In the genomic region with DNA sequence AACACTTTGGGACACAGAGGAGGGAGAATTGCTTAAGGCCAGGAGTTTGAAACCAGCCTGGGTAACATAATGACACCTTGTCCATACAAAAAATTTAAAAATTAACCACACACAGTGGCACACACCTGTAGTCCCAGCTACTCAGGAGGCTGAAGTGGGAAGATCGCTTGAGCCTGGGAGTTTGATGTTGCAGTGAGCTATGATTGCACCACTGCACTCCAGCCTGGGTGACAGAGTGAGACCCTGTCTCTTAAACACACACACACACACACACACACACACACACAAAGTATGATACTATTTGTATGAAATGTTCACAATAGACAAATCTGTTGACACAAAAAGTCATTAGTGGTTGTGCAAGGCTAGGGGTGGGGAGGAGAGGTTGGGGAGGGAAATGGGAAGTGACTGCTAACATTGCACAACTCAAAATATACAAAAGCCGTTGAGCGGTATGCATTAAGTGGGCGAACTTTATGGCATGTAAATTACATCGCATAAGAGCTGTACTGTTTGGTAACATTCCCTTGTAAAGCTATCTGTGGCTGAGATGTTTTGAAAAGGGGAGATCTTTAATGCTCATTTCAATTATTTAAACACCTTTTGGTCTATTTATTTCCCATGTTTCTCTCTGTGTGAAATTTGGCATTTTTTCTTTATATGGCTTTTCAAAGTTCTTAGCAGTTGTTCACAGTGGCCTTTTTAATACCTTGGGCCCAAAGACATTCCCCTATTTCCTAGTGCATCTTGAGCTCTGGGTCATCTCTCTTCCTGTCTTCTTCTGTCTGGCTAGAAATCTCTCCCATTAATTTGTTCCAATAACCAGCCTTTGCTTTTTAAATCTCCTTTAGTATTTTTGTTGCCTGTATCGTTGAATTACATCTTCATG, we compare ENCODE assay signal across 14 cellular contexts. TPM values are rescaled to one million over a fixed set of nuclear protein-coding genes. Genes with fewer than 3 reads are reported as not detected.
DNase-seq lines count a peak whose midpoint lies in the region; ATAC-seq and TF ChIP-seq lines count a peak whose summit lies in the region.
"Had no signal": no experiment of that assay in that cellular context is flagged by ENCODE, and none has a peak within 500 bp of the region (broad histone marks: within the 10 kb centered on the region; RNA-seq: fewer than 3 reads in every experiment).

No MANE protein-coding gene starts in this region.

- 50% methylated on average over 6 of the region's 6 CpGs for WGBS in hepatocyte (ENCODE audit: low lambda C conversion rate, missing lambda C conversion rate)
- 28 to 37% methylated on average over 5 to 6 of the region's 6 CpGs for WGBS in upper lobe of left lung, 2 donors

- H3K79me2 ChIP-seq in hepatocyte, result no peaks in the 10 kb centered on the region

- peaks cover 10% of the 10 kb centered on the region for H3K27me3 Mint-ChIP-seq in activated T-helper 2 cell treated with anti-CD3 and anti-CD28 coated beads, Interferon-gamma antibody, Interleukin-2, Interleukin-4, amounts not matched to agents 10 μg/mL and 5 μg/mL and 100 μg/mL, durations not matched to agents 14 hours and 24 hours and 36 hours (ENCODE audit: low read depth)

- no peaks in the 10 kb centered on the region for H4K20me1 ChIP-seq in hepatocyte (ENCODE audit: insufficient read depth, poor library complexity, severe bottlenecking)

- H3K27me3 ChIP-seq in hepatocyte, result no peaks in the 10 kb centered on the region
- no peaks in the 10 kb centered on the region for H3K27me3 ChIP-seq in upper lobe of left lung

- no peaks in the 10 kb centered on the region for H3K9me2 ChIP-seq in hepatocyte (replicated peaks; ENCODE audit: insufficient read depth)

- no peak for TF ChIP-seq EP300 in upper lobe of left lung (IDR thresholded peaks at IDR 0.05)

- ATAC-seq in upper lobe of left lung (ENCODE audit: low FRiP score in 2 of 2), result peak; percentile 77 to 84
- ATAC-seq: A549; activated naive CD8-positive, alpha-beta T cell treated with anti-CD3 and anti-CD28 coated beads, Interleukin-2, amount 50 U/mL, for 24 hours had no signal

- H3K36me3 ChIP-seq in hepatocyte (replicated peaks; ENCODE audit: insufficient read depth, low read depth) (no peaks in the 10 kb centered on the region), upper lobe of left lung (no peaks in the 10 kb centered on the region)
- H3K36me3 ChIP-seq: HAP-1, thoracic aorta had no signal

- H3K4me1 ChIP-seq in hepatocyte (ENCODE audit: insufficient read depth), result peaks cover 5% of the 10 kb centered on the region
- H3K4me1 ChIP-seq in upper lobe of left lung, result peaks cover 0 to 12% (median 3%) of the 10 kb centered on the region in 4 donors
- H3K4me1 ChIP-seq: A549 had no signal

- H3K4me3 Mint-ChIP-seq in activated T-helper 2 cell treated with anti-CD3 and anti-CD28 coated beads, Interferon-gamma antibody, Interleukin-2, Interleukin-4, amounts not matched to agents 10 μg/mL and 5 μg/mL and 100 μg/mL, durations not matched to agents 14 hours and 24 hours and 36 hours (ENCODE audit: low read depth), result no peak overlapping the region
- H3K4me3 Mint-ChIP-seq: activated naive CD8-positive, alpha-beta T cell treated with anti-CD3 and anti-CD28 coated beads, Interleukin-2, amount 50 U/mL, for 24 hours; T-helper 1 cell treated with Interleukin-12 subunit alpha and Interleukin-12 subunit beta and Interleukin-4 antibody, amounts not matched to agents 30 μg/mL and 1 μg/mL, for 36 hours had no signal

- TF ChIP-seq POLR2A in upper lobe of left lung (IDR thresholded peaks at IDR 0.05), result no peak

- H3K9me3 ChIP-seq in hepatocyte (ENCODE audit: low read depth), result no peaks in the 10 kb centered on the region
- no peaks in the 10 kb centered on the region for H3K9me3 ChIP-seq in upper lobe of left lung
- H3K9me3 ChIP-seq: A549, HAP-1, thoracic aorta had no signal

- H2AFZ ChIP-seq in hepatocyte, result no peak overlapping the region

- peak overlapping the region; percentile 36 for H3K4me2 ChIP-seq in hepatocyte
- H3K4me2 ChIP-seq: A549 had no signal

- H3K27ac Mint-ChIP-seq in activated T-helper 2 cell treated with anti-CD3 and anti-CD28 coated beads, Interferon-gamma antibody, Interleukin-2, Interleukin-4, amounts not matched to agents 10 μg/mL and 5 μg/mL and 100 μg/mL, durations not matched to agents 14 hours and 24 hours and 36 hours, result no peak overlapping the region
- H3K27ac Mint-ChIP-seq: activated naive CD8-positive, alpha-beta T cell treated with anti-CD3 and anti-CD28 coated beads, Interleukin-2, amount 50 U/mL, for 24 hours; T-helper 1 cell treated with Interleukin-12 subunit alpha and Interleukin-12 subunit beta and Interleukin-4 antibody, amounts not matched to agents 30 μg/mL and 1 μg/mL, for 36 hours had no signal

- no peak for TF ChIP-seq CTCF in hepatocyte (IDR thresholded peaks at IDR 0.05; ENCODE audit: poor library complexity)
- TF ChIP-seq CTCF in upper lobe of left lung (IDR thresholded peaks at IDR 0.05), result no peak

- no peak overlapping the region for H3K27ac ChIP-seq in hepatocyte
- H3K27ac ChIP-seq in upper lobe of left lung, result peak overlapping the region in 3 of 4 donors; percentile 48 to 74 (median 57)
- H3K27ac ChIP-seq: A549 had no signal

- H3K4me1 Mint-ChIP-seq in activated T-helper 2 cell treated with anti-CD3 and anti-CD28 coated beads, Interferon-gamma antibody, Interleukin-2, Interleukin-4, amounts not matched to agents 10 μg/mL and 5 μg/mL and 100 μg/mL, durations not matched to agents 14 hours and 24 hours and 36 hours (ENCODE audit: low read depth), result no peaks in the 10 kb centered on the region
- H3K4me1 Mint-ChIP-seq: activated naive CD8-positive, alpha-beta T cell treated with anti-CD3 and anti-CD28 coated beads, Interleukin-2, amount 50 U/mL, for 24 hours had no signal

- intact Hi-C loops in activated T-helper 2 cell treated with anti-CD3 and anti-CD28 coated beads, Interferon-gamma antibody, Interleukin-2, Interleukin-4, amounts not matched to agents 10 μg/mL and 5 μg/mL and 100 μg/mL, durations not matched to agents 14 hours and 24 hours and 36 hours (cut with micrococcal nuclease), result no loop called here

- H3K4me3 ChIP-seq in hepatocyte, result no peak overlapping the region
- H3K4me3 ChIP-seq in upper lobe of left lung, result no peak overlapping the region
- H3K4me3 ChIP-seq: A549, HAP-1, thoracic aorta had no signal

- DNase-seq in NCI-H748 (lab: John Stamatoyannopoulos, UW; ENCODE audit: unreplicated experiment), result peak; percentile 32
- DNase-seq in NCI-H748 treated with DMSO at 0.1 percent for 48 hours (lab: John Stamatoyannopoulos, UW), result no peak
- peak; percentile 90 for DNase-seq in SKM-1 (lab: John Stamatoyannopoulos, UW; ENCODE audit: unreplicated experiment)
- peak; percentile 51 for DNase-seq in hepatocyte (ENCODE audit: low spot score)
- DNase-seq in upper lobe of left lung, result peak in 1 of 2 donors; percentile 61
- no peak for DNase-seq in foreskin melanocyte
- no peak for DNase-seq in activated CD4-positive, alpha-beta T cell treated with anti-CD3 and anti-CD28 coated beads, Interleukin-2, amount 50 U/mL, for 4 hours
- no peak for DNase-seq in activated T-helper 2 cell treated with anti-CD3 and anti-CD28 coated beads, Interferon-gamma antibody, Interleukin-2, Interleukin-4, amounts not matched to agents 10 μg/mL and 5 μg/mL and 100 μg/mL, durations not matched to agents 14 hours and 24 hours and 36 hours (ENCODE audit: low spot score)
- DNase-seq: activated naive CD8-positive, alpha-beta T cell treated with anti-CD3 and anti-CD28 coated beads, Interleukin-2, amount 50 U/mL, for 24 hours; NCI-H69 had no signal

- no peaks in the 10 kb centered on the region for H3K36me3 Mint-ChIP-seq in activated T-helper 2 cell treated with anti-CD3 and anti-CD28 coated beads, Interferon-gamma antibody, Interleukin-2, Interleukin-4, amounts not matched to agents 10 μg/mL and 5 μg/mL and 100 μg/mL, durations not matched to agents 14 hours and 24 hours and 36 hours (ENCODE audit: low read depth)

- no peaks in the 10 kb centered on the region for H3K9me3 Mint-ChIP-seq in activated T-helper 2 cell treated with anti-CD3 and anti-CD28 coated beads, Interferon-gamma antibody, Interleukin-2, Interleukin-4, amounts not matched to agents 10 μg/mL and 5 μg/mL and 100 μg/mL, durations not matched to agents 14 hours and 24 hours and 36 hours
- H3K9me3 Mint-ChIP-seq: activated naive CD8-positive, alpha-beta T cell treated with anti-CD3 and anti-CD28 coated beads, Interleukin-2, amount 50 U/mL, for 24 hours; T-helper 1 cell treated with Interleukin-12 subunit alpha and Interleukin-12 subunit beta and Interleukin-4 antibody, amounts not matched to agents 30 μg/mL and 1 μg/mL, for 36 hours had no signal

RNA-seq across cellular contexts. Expression of a gene that starts 58.9 kb away (rescaled TPM):
- total RNA-seq in hepatocyte, result 19.8 and 29.2 TPM in 2 replicates
- 18.2 and 22.7 TPM in 2 replicates for polyA plus RNA-seq in hepatocyte
- total RNA-seq in upper lobe of left lung, result 10 to 100 TPM; 21.9 to 44.3 (median 36.5) TPM
- total RNA-seq in activated T-helper 2 cell treated with anti-CD3 and anti-CD28 coated beads, Interferon-gamma antibody, Interleukin-2, Interleukin-4, amounts not matched to agents 10 μg/mL and 5 μg/mL and 100 μg/mL, durations not matched to agents 14 hours and 24 hours and 36 hours, result 1.2 and 1.9 TPM in 2 replicates

Comparison
In these comparisons a context has a peak if more than half of its experiments do, and no peak if none do; other contexts are left out.
1. DNase-seq: peak in NCI-H748 (single experiment), SKM-1 (single experiment) and hepatocyte (single experiment); none in NCI-H748 treated with DMSO at 0.1 percent for 48 hours (single experiment), foreskin melanocyte (single experiment), activated CD4-positive, alpha-beta T cell treated with anti-CD3 and anti-CD28 coated beads, Interleukin-2, amount 50 U/mL, for 4 hours (0 of 2) and activated T-helper 2 cell treated with anti-CD3 and anti-CD28 coated beads, Interferon-gamma antibody, Interleukin-2, Interleukin-4, amounts not matched to agents 10 μg/mL and 5 μg/mL and 100 μg/mL, durations not matched to agents 14 hours and 24 hours and 36 hours (single experiment).